ENCODE assay signal across 10 cellular contexts in genomic region chr18:23690505-23691068, GRCh38. TPM values are rescaled to one million over a fixed set of nuclear protein-coding genes. Genes with fewer than 3 reads are reported as not detected.
DNase-seq lines count a peak whose midpoint lies in the region; ATAC-seq and TF ChIP-seq lines count a peak whose summit lies in the region.
"Had no signal": no experiment of that assay in that cellular context is flagged by ENCODE, and none has a peak within 500 bp of the region (broad histone marks: within the 10 kb centered on the region; RNA-seq: fewer than 3 reads in every experiment).

No MANE protein-coding gene starts in this region.

- H3K27ac ChIP-seq in RWPE2 (ENCODE audit: poor library complexity, severe bottlenecking) (no peak overlapping the region), skin epidermis (peak overlapping the region in 3 of 21 experiments; percentile 67 to 84 (median 75))

- H3K4me1 ChIP-seq in RWPE2 (ENCODE audit: insufficient read depth, poor library complexity, severe bottlenecking) = peaks cover 25% of the 10 kb centered on the region

- H3K4me3 ChIP-seq in RWPE2 (ENCODE audit: severe bottlenecking) (peak overlapping the region; percentile 68), skin epidermis (peak overlapping the region; percentile 38 to 63 (median 54))
- H3K4me3 ChIP-seq: mucosa of descending colon had no signal

- no peak for TF ChIP-seq CTCF in RWPE2 (IDR thresholded peaks at IDR 0.05; ENCODE audit: poor library complexity, severe bottlenecking)

- H3K27me3 ChIP-seq in RWPE2 (ENCODE audit: insufficient read depth, poor library complexity, severe bottlenecking) = no peaks in the 10 kb centered on the region

- H3K9me3 ChIP-seq in RWPE2 (ENCODE audit: severe bottlenecking) = no peaks in the 10 kb centered on the region
- H3K9me3 ChIP-seq: mucosa of descending colon had no signal

- DNase-seq in NCI-H2171 treated with DMSO at 0.1 percent for 48 hours (lab: John Stamatoyannopoulos, UW) (peak; percentile 26), NCI-H2171 (lab: John Stamatoyannopoulos, UW) (no peak), RWPE2 (ENCODE audit: low spot score) (no peak), glomerular visceral epithelial cell (ENCODE audit: extremely low spot score) (peak; percentile 27), left lobe of liver (ENCODE audit: low spot score) (no peak)
- DNase-seq in NK-92 treated with Interleukin-12 subunit alpha and Interleukin-12 subunit beta, amount 100 ng/mL, for 24 hours (lab: John Stamatoyannopoulos, UW) = no peak
- DNase-seq: NCI-H1694 treated with DMSO at 0.1 percent for 48 hours had no signal

- no peaks in the 10 kb centered on the region for H3K36me3 ChIP-seq in RWPE2 (ENCODE audit: low read depth)

- no peak for ATAC-seq in RWPE2 (ENCODE audit: low read depth)
- ATAC-seq in HG02798 (IDR thresholded peaks at IDR 0.05; ENCODE audit: poor library complexity, unreplicated experiment) = no peak
- ATAC-seq in left lobe of liver = no peak

RNA-seq across cellular contexts. Expression of gene LAMA3, which starts 1.3 kb away (rescaled TPM):
- total RNA-seq in left lobe of liver = 1.5 TPM

RNA-seq across cellular contexts. Expression of gene ANKRD29, which starts 27.9 kb away (rescaled TPM):
- total RNA-seq in left lobe of liver = 0.33 TPM

Comparison
In these comparisons a context has a peak if more than half of its experiments do, and no peak if none do; other contexts are left out.
1. DNase-seq: peak in NCI-H2171 treated with DMSO at 0.1 percent for 48 hours (single experiment) and glomerular visceral epithelial cell (single experiment); none in NCI-H2171 (single experiment), RWPE2 (single experiment), left lobe of liver (single experiment) and NK-92 treated with Interleukin-12 subunit alpha and Interleukin-12 subunit beta, amount 100 ng/mL, for 24 hours (single experiment).